Comparison of ENCODE assay signal across 22 cellular contexts in genomic region chr2:62663920-62664319, GRCh38. TPM values are rescaled to one million over a fixed set of nuclear protein-coding genes. Genes with fewer than 3 reads are reported as not detected.
DNase-seq lines count a peak whose midpoint lies in the region; ATAC-seq and TF ChIP-seq lines count a peak whose summit lies in the region.
"Had no signal": no experiment of that assay in that cellular context is flagged by ENCODE, and none has a peak within 500 bp of the region (broad histone marks: within the 10 kb centered on the region; RNA-seq: fewer than 3 reads in every experiment).

No MANE protein-coding gene starts in this region.

- peak overlapping the region; percentile 25 for H2AFZ ChIP-seq in osteoblast (ENCODE audit: low read length)

- H3K27ac ChIP-seq in esophagus squamous epithelium, result peak overlapping the region; percentile 37 to 80 (median 65)
- peak overlapping the region; percentile 74 for H3K27ac ChIP-seq in osteoblast (ENCODE audit: low read depth, low read length)
- peak overlapping the region; percentile 67 to 82 (median 74) for H3K27ac ChIP-seq in transverse colon
- H3K27ac ChIP-seq in SJCRH30, result no peak overlapping the region
- H3K27ac ChIP-seq: foreskin keratinocyte had no signal

- no peaks in the 10 kb centered on the region for H4K20me1 ChIP-seq in osteoblast (ENCODE audit: insufficient read depth, low read length)

- intact Hi-C loops in esophagus squamous epithelium (cut with DNase I) (no loop called here), transverse colon (cut with DNase I; ENCODE audit: low total_unique reads) (no loop called here)

- no peaks in the 10 kb centered on the region for H3K36me3 ChIP-seq in esophagus squamous epithelium
- H3K36me3 ChIP-seq in osteoblast (ENCODE audit: insufficient read depth, low read length), result no peaks in the 10 kb centered on the region
- H3K36me3 ChIP-seq in transverse colon, result no peaks in the 10 kb centered on the region
- H3K36me3 ChIP-seq in SJCRH30, result no peaks in the 10 kb centered on the region
- H3K36me3 ChIP-seq: upper lobe of left lung had no signal

- no peak for DNase-seq in esophagus squamous epithelium (lab: John Stamatoyannopoulos, UW)
- no peak for DNase-seq in osteoblast (ENCODE audit: insufficient read length, low spot score, missing footprints)
- DNase-seq in transverse colon, result no peak
- DNase-seq in ACHN, result no peak
- no peak for DNase-seq in SJCRH30
- DNase-seq: activated CD4-positive, alpha-beta T cell treated with anti-CD3 and anti-CD28 coated beads, Interleukin-2, amount 50 U/mL, for 4 hours; activated naive CD8-positive, alpha-beta T cell treated with anti-CD3 and anti-CD28 coated beads, Interleukin-2, amount 10 ng/mL, durations not matched to agents 7 days and 5 days; activated T-cell treated with anti-CD3 and anti-CD28 coated beads, Interleukin-2, amount 50 U/mL, for 48 hours; DMS53; endodermal cell; foreskin keratinocyte; left ventricle myocardium superior; NCI-H1048; NCI-H524 treated with DMSO at 0.1 percent for 48 hours; PC-3; retina; stimulated activated CD4-positive, alpha-beta T cell treated with anti-CD3 and anti-CD28 coated beads, Interleukin-2, amount 100 ng/mL, for 48 hours; upper lobe of left lung had no signal

- in situ Hi-C loops in transverse colon (cut with MboI; ENCODE audit: low pct_ligation_motif_present in 1 of 4, low pct_unique_long_range_greater_than_20kb in 1 of 4, low sequenced_read_pairs in 3 of 4), result no loop called here
- in situ Hi-C loops in ACHN (cut with HindIII; ENCODE audit: low pct_ligation_motif_present, low pct_unique_long_range_greater_than_20kb, low sequenced_read_pairs), result no loop called here

- H3K27me3 ChIP-seq in esophagus squamous epithelium, result no peaks in the 10 kb centered on the region
- H3K27me3 ChIP-seq in osteoblast (ENCODE audit: insufficient read depth, low read length), result no peaks in the 10 kb centered on the region
- no peaks in the 10 kb centered on the region for H3K27me3 ChIP-seq in transverse colon
- H3K27me3 ChIP-seq in SJCRH30, result no peaks in the 10 kb centered on the region
- H3K27me3 ChIP-seq: foreskin keratinocyte, upper lobe of left lung had no signal

- no peaks in the 10 kb centered on the region for H3K9me3 ChIP-seq in esophagus squamous epithelium
- no peaks in the 10 kb centered on the region for H3K9me3 ChIP-seq in osteoblast (ENCODE audit: low read depth, low read length)
- no peaks in the 10 kb centered on the region for H3K9me3 ChIP-seq in transverse colon
- no peaks in the 10 kb centered on the region for H3K9me3 ChIP-seq in SJCRH30 (replicated peaks)
- H3K9me3 ChIP-seq: upper lobe of left lung had no signal

- ATAC-seq in SK-N-SH treated with all-trans-retinoic acid at 6 μM for 48 hours (peak; percentile 13), HG03457 (IDR thresholded peaks at IDR 0.05; ENCODE audit: unreplicated experiment) (no peak), HG02588 (IDR thresholded peaks at IDR 0.05; ENCODE audit: unreplicated experiment) (no peak)
- ATAC-seq: natural killer cell treated with Interleukin-12 subunit alpha and Interleukin-12 subunit beta and Interleukin-15 and Interleukin-18, amount 100 ng/mL, for 72 hours; PC-3 had no signal

- H3K4me3 ChIP-seq in esophagus squamous epithelium (no peak overlapping the region), osteoblast (ENCODE audit: insufficient read depth, low read length) (peak overlapping the region; percentile 6), transverse colon (no peak overlapping the region), SJCRH30 (no peak overlapping the region)
- H3K4me3 ChIP-seq: upper lobe of left lung had no signal

- H3K4me2 ChIP-seq in osteoblast (ENCODE audit: insufficient read depth, low read length), result peak overlapping the region; percentile 32

- H3K79me2 ChIP-seq in osteoblast (ENCODE audit: insufficient read depth, low read length), result no peaks in the 10 kb centered on the region

- no peak for TF ChIP-seq CTCF in esophagus squamous epithelium (IDR thresholded peaks at IDR 0.05)
- TF ChIP-seq CTCF in osteoblast (IDR thresholded peaks at IDR 0.05; ENCODE audit: extremely low read depth, low read depth, low read length), result no peak
- peak in 2 of 5 experiments; percentile 28 to 48 for TF ChIP-seq CTCF in transverse colon (IDR thresholded peaks at IDR 0.05)

- H3K4me1 ChIP-seq in esophagus squamous epithelium, result peaks cover 18 to 72% (median 48%) of the 10 kb centered on the region in 3 donors
- peaks cover 58% of the 10 kb centered on the region for H3K4me1 ChIP-seq in osteoblast (ENCODE audit: insufficient read depth, low read length)
- H3K4me1 ChIP-seq in transverse colon, result peaks cover 0 to 48% (median 6%) of the 10 kb centered on the region in 4 donors
- H3K4me1 ChIP-seq in SJCRH30, result peaks cover 18% of the 10 kb centered on the region

- TF ChIP-seq EP300 in transverse colon (IDR thresholded peaks at IDR 0.05; ENCODE audit: low read depth), result no peak

- TF ChIP-seq POLR2A in esophagus squamous epithelium (IDR thresholded peaks at IDR 0.05) (no peak), transverse colon (IDR thresholded peaks at IDR 0.05) (no peak)

TF ChIP-seq in SK-N-SH treated with all-trans-retinoic acid at 6 μM for 48 hours, 23 proteins besides CTCF, POLR2A, EP300 and RAD21:
- TF ChIP-seq BACH2 (CRISPR knock-in tag; IDR thresholded peaks at IDR 0.05; ENCODE audit: borderline replicate concordance), result no peak
- no peak for TF ChIP-seq TSHZ2 (CRISPR knock-in tag; IDR thresholded peaks at IDR 0.05)
- no peak for TF ChIP-seq ARNTL (CRISPR knock-in tag; IDR thresholded peaks at IDR 0.05; ENCODE audit: borderline replicate concordance, low read depth)

RNA-seq across cellular contexts. Expression of gene EHBP1, which starts 41.6 kb away (rescaled TPM):
- total RNA-seq in esophagus squamous epithelium (100 to 1,000 TPM in 1 of 4 donors, 10 to 100 TPM in 3; 59.6 to 111 (median 77.9) TPM), osteoblast (81.0 and 96.3 TPM in 2 replicates), transverse colon (10 to 100 TPM; 41.1 to 69.4 (median 47.0) TPM)
- total RNA-seq in SJCRH30 (2014; rRNA removed; shearing (Covaris generic)), result 29.1 and 32.7 TPM in 2 replicates
